ENCODE assay signal across 12 cellular contexts in the genomic region with DNA sequence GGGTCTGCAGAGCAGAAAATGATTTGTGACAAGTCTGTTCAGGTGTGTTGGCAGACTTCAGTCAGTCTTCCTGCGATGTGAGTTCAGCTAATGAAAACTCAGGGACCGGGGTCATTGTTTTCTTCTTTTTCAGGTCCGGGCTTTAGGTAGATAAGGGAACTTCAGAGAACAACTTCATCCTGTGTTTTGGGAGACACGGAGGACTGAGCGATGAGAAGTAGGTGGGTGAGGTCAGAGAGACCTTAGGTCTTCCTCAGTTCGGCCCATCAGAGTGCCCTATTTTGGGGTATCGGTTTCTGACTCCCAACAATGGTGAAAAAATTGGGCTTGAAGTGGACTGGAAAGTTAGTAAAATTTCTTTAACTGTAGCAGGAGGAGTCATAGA.
DNase-seq lines count a peak whose midpoint lies in the region; ATAC-seq and TF ChIP-seq lines count a peak whose summit lies in the region.
"Had no signal": no experiment of that assay in that cellular context is flagged by ENCODE, and none has a peak within 500 bp of the region (broad histone marks: within the 10 kb centered on the region; RNA-seq: fewer than 3 reads in every experiment).

No MANE protein-coding gene starts in this region.

- no peaks in the 10 kb centered on the region for H3K27me3 Mint-ChIP-seq in activated CD4-positive, alpha-beta T cell treated with anti-CD3 and anti-CD28 coated beads, Interleukin-2, amount 10 ng/mL, durations not matched to agents 24 days and 14 days

- TF ChIP-seq POLR2A in GM18505 (IDR thresholded peaks at IDR 0.05; ENCODE audit: borderline replicate concordance, extremely low read depth, insufficient read depth, insufficient read length), result no peak

- H3K27ac ChIP-seq in cingulate gyrus (ENCODE audit: low read depth, low read length), result peak overlapping the region; percentile 54

- DNase-seq in NCI-H2196 (lab: John Stamatoyannopoulos, UW; ENCODE audit: unreplicated experiment) (no peak), Right ventricle myocardium inferior (ENCODE audit: missing footprints) (no peak), activated T-cell treated with anti-CD3 and anti-CD28 coated beads for 4 hours (no peak)
- no peak for DNase-seq in activated CD4-positive, alpha-beta T cell treated with anti-CD3 and anti-CD28 coated beads, Interleukin-2, amount 10 ng/mL, durations not matched to agents 24 days and 14 days
- DNase-seq: activated CD8-positive, alpha-beta T cell treated with anti-CD3 and anti-CD28 coated beads for 36 hours; HFFc6; MG63; NCI-H526 treated with DMSO at 0.1 percent for 48 hours had no signal

- H3K36me3 Mint-ChIP-seq in activated CD4-positive, alpha-beta T cell treated with anti-CD3 and anti-CD28 coated beads, Interleukin-2, amount 10 ng/mL, durations not matched to agents 24 days and 14 days (ENCODE audit: low read depth), result no peaks in the 10 kb centered on the region

- H3K9me3 Mint-ChIP-seq in activated CD4-positive, alpha-beta T cell treated with anti-CD3 and anti-CD28 coated beads, Interleukin-2, amount 10 ng/mL, durations not matched to agents 24 days and 14 days, result peaks cover 11% of the 10 kb centered on the region

- intact Hi-C loops in Right ventricle myocardium inferior (cut with DNase I), result no loop called here
- intact Hi-C loops in activated CD4-positive, alpha-beta T cell treated with anti-CD3 and anti-CD28 coated beads, Interleukin-2, amount 10 ng/mL, durations not matched to agents 24 days and 14 days (cut with micrococcal nuclease), result no loop called here

- peak; percentile 31 for ATAC-seq in GM18505 (IDR thresholded peaks at IDR 0.05; ENCODE audit: unreplicated experiment)
- peak; percentile 42 for ATAC-seq in GM21526 (IDR thresholded peaks at IDR 0.05; ENCODE audit: low FRiP score, unreplicated experiment)
- ATAC-seq in HG03097 (IDR thresholded peaks at IDR 0.05; ENCODE audit: low FRiP score, unreplicated experiment), result peak; percentile 20
- no peak for ATAC-seq in Right ventricle myocardium inferior
- ATAC-seq: activated CD8-positive, alpha-beta T cell treated with anti-CD3 and anti-CD28 coated beads for 36 hours had no signal

- H3K4me1 Mint-ChIP-seq in activated CD4-positive, alpha-beta T cell treated with anti-CD3 and anti-CD28 coated beads, Interleukin-2, amount 10 ng/mL, durations not matched to agents 24 days and 14 days, result no peaks in the 10 kb centered on the region

- H3K4me3 Mint-ChIP-seq in activated CD4-positive, alpha-beta T cell treated with anti-CD3 and anti-CD28 coated beads, Interleukin-2, amount 10 ng/mL, durations not matched to agents 24 days and 14 days, result no peak overlapping the region
- H3K4me3 Mint-ChIP-seq: activated CD8-positive, alpha-beta T cell treated with anti-CD3 and anti-CD28 coated beads for 36 hours; HFFc6 had no signal

- H3K27ac Mint-ChIP-seq in activated CD4-positive, alpha-beta T cell treated with anti-CD3 and anti-CD28 coated beads, Interleukin-2, amount 10 ng/mL, durations not matched to agents 24 days and 14 days, result no peak overlapping the region
- H3K27ac Mint-ChIP-seq: activated CD8-positive, alpha-beta T cell treated with anti-CD3 and anti-CD28 coated beads for 36 hours; HFFc6 had no signal
